In the genomic region with DNA sequence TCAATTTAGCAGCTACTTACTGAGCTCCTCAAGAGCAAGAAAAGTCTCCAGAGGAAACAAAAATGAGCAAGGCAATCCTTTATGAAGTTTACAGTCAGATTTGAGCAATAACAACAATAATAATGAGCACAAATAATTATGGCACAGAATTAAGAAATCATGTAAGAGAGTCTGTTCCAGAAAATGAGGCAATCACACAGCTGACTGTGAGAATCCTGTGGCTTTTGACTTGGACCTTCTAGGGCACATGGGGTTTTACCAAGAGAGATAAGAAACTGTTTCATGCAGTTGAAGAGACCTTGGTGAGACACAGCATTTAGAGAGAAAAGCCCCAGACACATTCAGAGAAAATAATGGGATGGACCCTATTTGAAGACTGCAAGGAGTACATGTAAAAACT, we compare ENCODE assay signal across 16 cellular contexts.
"Had no signal": no experiment of that assay in that cellular context is flagged by ENCODE, and none has a peak within 500 bp of the region (broad histone marks: within the 10 kb centered on the region; RNA-seq: fewer than 3 reads in every experiment).

No MANE protein-coding gene starts in this region.

- H3K4me2 ChIP-seq: neural progenitor cell had no signal

- H3K27ac Mint-ChIP-seq: activated naive CD8-positive, alpha-beta T cell treated with anti-CD3 and anti-CD28 coated beads, Interleukin-2, amount 10 ng/mL, durations not matched to agents 7 days and 5 days; activated T-helper 1 cell treated with anti-CD3 and anti-CD28 coated beads, Interleukin-12 subunit alpha, Interleukin-12 subunit beta, Interleukin-2, Interleukin-4 antibody, amounts not matched to agents 30 ng/mL and 10 ng/mL and 1 ng/mL, durations not matched to agents 14 hours and 24 hours and 36 hours; immature natural killer cell; mesothelial cell of epicardium; neural progenitor cell had no signal

- H2AFZ ChIP-seq: neural progenitor cell had no signal

- DNase-seq: activated naive CD4-positive, alpha-beta T cell; activated naive CD8-positive, alpha-beta T cell treated with anti-CD3 and anti-CD28 coated beads, Interleukin-2, amount 10 ng/mL, durations not matched to agents 7 days and 5 days; aorta; dorsolateral prefrontal cortex; erythroblast; heart left ventricle; immature natural killer cell; lower lobe of right lung; ovary; sigmoid colon; stimulated activated CD4-positive, alpha-beta T cell treated with anti-CD3 and anti-CD28 coated beads, Interleukin-1b, Interleukin-23, amount 100 ng/mL, for 48 hours had no signal

- H3K27me3 Mint-ChIP-seq: activated naive CD8-positive, alpha-beta T cell treated with anti-CD3 and anti-CD28 coated beads, Interleukin-2, amount 10 ng/mL, durations not matched to agents 7 days and 5 days had no signal

- H3K36me3 Mint-ChIP-seq: activated naive CD8-positive, alpha-beta T cell treated with anti-CD3 and anti-CD28 coated beads, Interleukin-2, amount 10 ng/mL, durations not matched to agents 7 days and 5 days; immature natural killer cell; mesothelial cell of epicardium; neural progenitor cell had no signal

- H3K27me3 ChIP-seq: cardiac muscle cell, heart left ventricle, neural progenitor cell, ovary, sigmoid colon had no signal

- H3K4me3 ChIP-seq: cardiac muscle cell, dorsolateral prefrontal cortex, heart left ventricle, lower lobe of right lung, neural progenitor cell, ovary, sigmoid colon had no signal

- H3K36me3 ChIP-seq: cardiac muscle cell, heart left ventricle, lower lobe of right lung, neural progenitor cell, ovary, sigmoid colon had no signal

- H3K9me3 ChIP-seq: heart left ventricle, lower lobe of right lung, ovary, sigmoid colon had no signal

- H3K9ac ChIP-seq: neural progenitor cell had no signal

- H3K4me1 Mint-ChIP-seq: activated naive CD8-positive, alpha-beta T cell treated with anti-CD3 and anti-CD28 coated beads, Interleukin-2, amount 10 ng/mL, durations not matched to agents 7 days and 5 days; immature natural killer cell; neural progenitor cell had no signal

- H3K27ac ChIP-seq: cardiac muscle cell, heart left ventricle, lower lobe of right lung, neural progenitor cell, ovary, sigmoid colon had no signal

- H3K4me1 ChIP-seq: lower lobe of right lung, neural progenitor cell, sigmoid colon had no signal

- H3K9me3 Mint-ChIP-seq: activated naive CD8-positive, alpha-beta T cell treated with anti-CD3 and anti-CD28 coated beads, Interleukin-2, amount 10 ng/mL, durations not matched to agents 7 days and 5 days; activated T-helper 1 cell treated with anti-CD3 and anti-CD28 coated beads, Interleukin-12 subunit alpha, Interleukin-12 subunit beta, Interleukin-2, Interleukin-4 antibody, amounts not matched to agents 30 ng/mL and 10 ng/mL and 1 ng/mL, durations not matched to agents 14 hours and 24 hours and 36 hours; mesothelial cell of epicardium; neural progenitor cell had no signal

- ATAC-seq: activated CD4-positive, CD25-positive, alpha-beta regulatory T cell treated with anti-CD3 and anti-CD28 coated beads, Interleukin-2, amount 50 U/mL, for 24 hours; heart left ventricle; lower lobe of right lung had no signal

- H3K4me3 Mint-ChIP-seq: activated naive CD8-positive, alpha-beta T cell treated with anti-CD3 and anti-CD28 coated beads, Interleukin-2, amount 10 ng/mL, durations not matched to agents 7 days and 5 days; activated T-helper 1 cell treated with anti-CD3 and anti-CD28 coated beads, Interleukin-12 subunit alpha, Interleukin-12 subunit beta, Interleukin-2, Interleukin-4 antibody, amounts not matched to agents 30 ng/mL and 10 ng/mL and 1 ng/mL, durations not matched to agents 14 hours and 24 hours and 36 hours; immature natural killer cell; mesothelial cell of epicardium; neural progenitor cell had no signal
